In genomic region chr21:36150192-36150711, GRCh38 we compare ENCODE assay signal across 8 cellular contexts. TPM values are rescaled to one million over a fixed set of nuclear protein-coding genes. Genes with fewer than 3 reads are reported as not detected.
DNase-seq lines count a peak whose midpoint lies in the region; ATAC-seq and TF ChIP-seq lines count a peak whose summit lies in the region.

No MANE protein-coding gene starts in this region.

- H3K4me3 ChIP-seq in CD4-positive, alpha-beta memory T cell (ENCODE audit: low read length in 2 of 2), result no peak overlapping the region
- H3K4me3 ChIP-seq in OCI-LY7 (ENCODE audit: low read depth, low read length, poor library complexity, severe bottlenecking) (peak overlapping the region; percentile 37), esophagus (ENCODE audit: low read depth in 1 of 2, low read length in 2 of 2) (no peak overlapping the region)

- no peaks in the 10 kb centered on the region for H4K20me1 ChIP-seq in OCI-LY7 (ENCODE audit: insufficient read depth, low read length)

- POLR2A ChIA-PET in CD4-positive, alpha-beta memory T cell (lab: Charles Lee; ENCODE audit: partially characterized antibody), result interaction anchor here (0.8 to 2.4 kb wide), 7 partner anchors 11 to 180 kb away, joined by 3 to 14 read pairs (median 5); partner anchors contain the start of gene MORC3
- POLR2A ChIA-PET in OCI-LY7 (lab: Charles Lee), result interaction anchor here (0.9 to 2.1 kb wide), 11 partner anchors 8 to 187 kb away, joined by 3 to 15 read pairs (median 4); partner anchors contain the start of gene MORC3

- H3K36me3 Mint-ChIP-seq in CD4-positive, alpha-beta memory T cell, result peaks cover 5% of the 10 kb centered on the region in 2 donors

- peaks cover 44% of the 10 kb centered on the region for H3K4me1 ChIP-seq in CD4-positive, alpha-beta memory T cell (ENCODE audit: insufficient read depth, low read length)
- H3K4me1 ChIP-seq in OCI-LY7 (ENCODE audit: insufficient read depth, low read length, poor library complexity, severe bottlenecking), result peaks cover 26% of the 10 kb centered on the region
- no peaks in the 10 kb centered on the region for H3K4me1 ChIP-seq in esophagus (ENCODE audit: control insufficient read depth in 2 of 2, insufficient read depth in 2 of 2, low read length in 1 of 2)

- H2AFZ ChIP-seq in OCI-LY7 (ENCODE audit: low read length), result peak overlapping the region; percentile 88

- intact Hi-C loops in CD4-positive, alpha-beta memory T cell (cut with micrococcal nuclease), result loop anchor here (10.0 kb wide), 1 partner anchor 1215 kb away; the partner anchor contains the start of gene DYRK1A
- intact Hi-C loops in OCI-LY7 (cut with micrococcal nuclease; ENCODE audit: unreplicated experiment), result no loop called here
- intact Hi-C loops in posterior vena cava (cut with DNase I), result no loop called here

- CTCF ChIA-PET in CD4-positive, alpha-beta memory T cell (lab: Charles Lee; ENCODE audit: partially characterized antibody), result interaction anchor here (1.2 to 7.6 kb wide), 10 partner anchors 9 to 183 kb away, joined by 3 to 133 read pairs (median 6); partner anchors contain the start of gene MORC3
- CTCF ChIA-PET in OCI-LY7 (lab: Charles Lee; ENCODE audit: unreplicated experiment), result interaction anchor here (0.8 to 1.3 kb wide), 3 partner anchors 10 to 169 kb away, joined by 3 to 8 read pairs (median 3); no protein-coding TSS in a partner anchor

- H3K36me3 ChIP-seq in CD4-positive, alpha-beta memory T cell (ENCODE audit: insufficient read depth, low read length), result no peaks in the 10 kb centered on the region
- H3K36me3 ChIP-seq in OCI-LY7 (ENCODE audit: insufficient read depth, low read length) (no peaks in the 10 kb centered on the region), esophagus (ENCODE audit: control insufficient read depth in 2 of 2, insufficient read depth in 2 of 2, low read length in 1 of 2) (peaks cover 0 to 2% of the 10 kb centered on the region in 2 donors)

- TF ChIP-seq CTCF in OCI-LY7 (conservative IDR thresholded peaks at IDR 0.05; ENCODE audit: low read length), result no peak

- peaks cover 27 to 63% (median 47%) of the 10 kb centered on the region in 4 donors for H3K4me1 Mint-ChIP-seq in CD4-positive, alpha-beta memory T cell

- H3K27me3 ChIP-seq in CD4-positive, alpha-beta memory T cell (ENCODE audit: insufficient read depth, low read length), result no peaks in the 10 kb centered on the region
- H3K27me3 ChIP-seq in esophagus (ENCODE audit: control insufficient read depth in 1 of 2, insufficient read depth in 2 of 2, low read length in 2 of 2), result no peaks in the 10 kb centered on the region

- H3K4me3 Mint-ChIP-seq in CD4-positive, alpha-beta memory T cell, result peak overlapping the region in 7 of 8 donors; percentile 54 to 77 (median 65)

- peak; percentile 58 for ATAC-seq in GM21423 (IDR thresholded peaks at IDR 0.05; ENCODE audit: unreplicated experiment)

- peak overlapping the region; percentile 67 for H3K4me2 ChIP-seq in OCI-LY7 (ENCODE audit: low read length)

- no peaks in the 10 kb centered on the region for H3K9me3 ChIP-seq in CD4-positive, alpha-beta memory T cell (ENCODE audit: control insufficient read depth in 1 of 2, low read length in 2 of 2)
- H3K9me3 ChIP-seq in OCI-LY7 (ENCODE audit: low read length) (peaks cover 6% of the 10 kb centered on the region; the same call in 1 of the 2 replicates), esophagus (ENCODE audit: control insufficient read depth in 2 of 2, insufficient read depth in 1 of 2, low read depth in 1 of 2, low read length in 1 of 2) (no peaks in the 10 kb centered on the region)

- H3K27me3 Mint-ChIP-seq in CD4-positive, alpha-beta memory T cell, result no peaks in the 10 kb centered on the region

- no peaks in the 10 kb centered on the region for H3K79me2 ChIP-seq in OCI-LY7 (ENCODE audit: insufficient read depth, low read depth, low read length)

- no peak overlapping the region for H3K27ac ChIP-seq in CD4-positive, alpha-beta memory T cell (ENCODE audit: low read depth, low read length)
- H3K27ac ChIP-seq in OCI-LY7 (ENCODE audit: low read depth, low read length, poor library complexity, severe bottlenecking) (peak overlapping the region; percentile 76), esophagus (ENCODE audit: low read depth in 2 of 2, low read length in 1 of 2) (peak overlapping the region; percentile 48 to 62)

- H3K9me2 ChIP-seq in OCI-LY7 (ENCODE audit: insufficient read depth, low read length), result no peaks in the 10 kb centered on the region

- WGBS in esophagus, 2 donors, result 24 to 30% methylated on average over 3 of the region's 3 CpGs

- peak overlapping the region; percentile 69 to 95 (median 91) for H3K27ac Mint-ChIP-seq in CD4-positive, alpha-beta memory T cell

- no peak for DNase-seq in CD4-positive, alpha-beta memory T cell
- DNase-seq in OCI-LY7 (ENCODE audit: low spot score) (peak; percentile 89), posterior vena cava (ENCODE audit: low spot score) (peak; percentile 83), middle frontal gyrus (ENCODE audit: extremely low spot score, low spot score) (no peak), dedifferentiated amniotic fluid mesenchymal stem cell (ENCODE audit: extremely low spot score) (no peak), NCI-H524 treated with DMSO at 0.1 percent for 48 hours (lab: John Stamatoyannopoulos, UW) (no peak)

- H3K9me3 Mint-ChIP-seq in CD4-positive, alpha-beta memory T cell, result no peaks in the 10 kb centered on the region

- BruUV-seq in OCI-LY7 (replicated peaks; lab: Mats Ljungman, UMichigan), result no TSS peak

RNA-seq across cellular contexts. Expression of gene DOP1B, which starts 6.4 kb away (rescaled TPM):
- 10 to 100 TPM; 24.0 to 27.3 TPM for total RNA-seq in CD4-positive, alpha-beta memory T cell
- polyA plus RNA-seq in CD4-positive, alpha-beta memory T cell, result 10 to 100 TPM in 1 of 2 donors, 1 to 10 TPM in 1; 3.2 to 13.7 TPM
- total RNA-seq in OCI-LY7 (2014; rRNA removed; shearing (Covaris generic)), result 4.2 and 4.9 TPM in 2 replicates
- total RNA-seq in OCI-LY7 (2022) (9.2 and 9.7 TPM in 2 replicates), posterior vena cava (10 to 100 TPM; 12.4 to 17.2 TPM)
- 10 to 100 TPM in 1 of 2 donors, 1 to 10 TPM in 1; 9.2 to 13.2 TPM for polyA plus RNA-seq in esophagus

RNA-seq across cellular contexts. Expression of gene CBR3, which starts 15.4 kb away (rescaled TPM):
- total RNA-seq in CD4-positive, alpha-beta memory T cell, result 1 to 10 TPM; 9.2 to 9.3 TPM
- polyA plus RNA-seq in CD4-positive, alpha-beta memory T cell, result 10 to 100 TPM; 15.6 to 24.9 TPM
- not detected in 2 replicates for total RNA-seq in OCI-LY7 (2014; rRNA removed; shearing (Covaris generic))
- total RNA-seq in OCI-LY7 (2022) (not detected in 2 replicates), posterior vena cava (10 to 100 TPM; 12.2 to 12.5 TPM)
- 10 to 100 TPM; 55.8 to 77.1 TPM for polyA plus RNA-seq in esophagus

Comparison
In these comparisons a context has a peak if more than half of its experiments do, and no peak if none do; other contexts are left out.
1. DNase-seq: peak in OCI-LY7 (single experiment) and posterior vena cava (single experiment); none in CD4-positive, alpha-beta memory T cell (0 of 5), middle frontal gyrus (single experiment), dedifferentiated amniotic fluid mesenchymal stem cell (single experiment) and NCI-H524 treated with DMSO at 0.1 percent for 48 hours (single experiment).
2. RNA of gene CBR3, which starts 15.4 kb away (total RNA-seq): 12.2 to 12.5 TPM in posterior vena cava and 9.2 to 9.3 TPM in CD4-positive, alpha-beta memory T cell; not detected in OCI-LY7; every median in the first group is over 10 times any median in the second.